ENCODE assay signal across 1 cellular context in genomic region chr2:137964859-137965459, GRCh38.
TF ChIP-seq lines count a peak whose summit lies in the region.

No MANE protein-coding gene starts in this region.

TF ChIP-seq in K562, 482 proteins besides CTCF, POLR2A, EP300 and RAD21 (continued from another document and continues in another):
- no peak for TF ChIP-seq HMG20B (CRISPR knock-in tag; IDR thresholded peaks at IDR 0.05)
- TF ChIP-seq SPI1 (IDR thresholded peaks at IDR 0.05; ENCODE audit: borderline replicate concordance, low read depth, low read length): no peak
- no peak for TF ChIP-seq ZC3H8 (IDR thresholded peaks at IDR 0.05)
- no peak for TF ChIP-seq NELFE (IDR thresholded peaks at IDR 0.05; ENCODE audit: insufficient read depth, insufficient read length)
- no peak for TF ChIP-seq ZNF76 (CRISPR knock-in tag; IDR thresholded peaks at IDR 0.05; ENCODE audit: borderline replicate concordance)
- TF ChIP-seq ARID1B (IDR thresholded peaks at IDR 0.05): peak; percentile 14
- no peak for TF ChIP-seq FOXP4 (CRISPR knock-in tag; IDR thresholded peaks at IDR 0.05; ENCODE audit: borderline replicate concordance)
- no peak for TF ChIP-seq MEF2A (IDR thresholded peaks at IDR 0.05; ENCODE audit: control insufficient read depth, low read depth, low read length)
- TF ChIP-seq ADNP (tag; IDR thresholded peaks at IDR 0.05): 0 out of 2 replicates have a peak, but pooled peaks have one; percentile 18
- TF ChIP-seq ZNF384 (IDR thresholded peaks at IDR 0.05; ENCODE audit: low read depth, low read length): no peak
- TF ChIP-seq ARHGAP35 (IDR thresholded peaks at IDR 0.05; ENCODE audit: partially characterized antibody): no peak
- no peak for TF ChIP-seq TOE1 (IDR thresholded peaks at IDR 0.05; ENCODE audit: borderline replicate concordance)
- TF ChIP-seq TOE1 (CRISPR knock-in tag; IDR thresholded peaks at IDR 0.05; ENCODE audit: borderline replicate concordance, low read depth): no peak
- no peak for TF ChIP-seq TRIM24 (IDR thresholded peaks at IDR 0.05)
- no peak for TF ChIP-seq ZNF347 (CRISPR knock-in tag; IDR thresholded peaks at IDR 0.05; ENCODE audit: low read depth)
- TF ChIP-seq ZFP30 (CRISPR knock-in tag; IDR thresholded peaks at IDR 0.05; ENCODE audit: borderline replicate concordance): no peak
- TF ChIP-seq TCF15 (CRISPR knock-in tag; IDR thresholded peaks at IDR 0.05): no peak
- TF ChIP-seq MCM2 (IDR thresholded peaks at IDR 0.05; ENCODE audit: low read depth): no peak
- no peak for TF ChIP-seq BHLHE40 (IDR thresholded peaks at IDR 0.05; ENCODE audit: low read length)
- TF ChIP-seq HES1 (IDR thresholded peaks at IDR 0.05; ENCODE audit: low read depth): no peak
- TF ChIP-seq GATA2 (CRISPR knock-in tag; IDR thresholded peaks at IDR 0.05): no peak
- 0 out of 2 replicates have a peak, but pooled peaks have one; percentile 4 for TF ChIP-seq CBFA2T2 (conservative IDR thresholded peaks at IDR 0.05)
- peak; percentile 5 for TF ChIP-seq CCNT2 (IDR thresholded peaks at IDR 0.05; ENCODE audit: borderline replicate concordance, extremely low read depth, insufficient read length, low read depth, low read length)
- TF ChIP-seq ZNF282 (CRISPR knock-in tag; IDR thresholded peaks at IDR 0.05): no peak
- TF ChIP-seq CBX5 (IDR thresholded peaks at IDR 0.05; ENCODE audit: borderline replicate concordance, low read depth): no peak
- peak; percentile 1; the same call in 1 of the 2 replicates for TF ChIP-seq VEZF1 (CRISPR knock-in tag; IDR thresholded peaks at IDR 0.05)
- no peak for TF ChIP-seq SIX5 (IDR thresholded peaks at IDR 0.05; ENCODE audit: borderline replicate concordance in 1 of 2, insufficient read depth in 1 of 2, low read depth in 1 of 2, low read length in 2 of 2)
- no peak for TF ChIP-seq ZBTB40 (IDR thresholded peaks at IDR 0.05)
- TF ChIP-seq ZBTB40 (CRISPR knock-in tag; IDR thresholded peaks at IDR 0.05): no peak
- TF ChIP-seq MNT (conservative IDR thresholded peaks at IDR 0.05): no peak
- TF ChIP-seq ZNF24 (IDR thresholded peaks at IDR 0.05): no peak
- TF ChIP-seq FOSL1 (tag; conservative IDR thresholded peaks at IDR 0.05): no peak; the same call in 1 of the 2 replicates
- TF ChIP-seq YY1 (IDR thresholded peaks at IDR 0.05; ENCODE audit: borderline replicate concordance in 1 of 3, control insufficient read depth in 1 of 3, extremely low read depth in 1 of 3, insufficient read depth in 3 of 3, insufficient read length in 1 of 3, insufficient replicate concordance in 2 of 3, low read depth in 1 of 3, low read length in 2 of 3): no peak
- TF ChIP-seq CBFA2T3 (IDR thresholded peaks at IDR 0.05): peak; percentile 13; the same call in 1 of the 2 replicates
- TF ChIP-seq ZNF239 (CRISPR knock-in tag; IDR thresholded peaks at IDR 0.05): no peak
- no peak for TF ChIP-seq SUPT5H (IDR thresholded peaks at IDR 0.05)
- no peak for TF ChIP-seq KLF13 (tag; IDR thresholded peaks at IDR 0.05; ENCODE audit: borderline replicate concordance, low read depth)
- no peak for TF ChIP-seq MIER1 (IDR thresholded peaks at IDR 0.05; ENCODE audit: low read depth)
- no peak for TF ChIP-seq BCLAF1 (IDR thresholded peaks at IDR 0.05; ENCODE audit: borderline replicate concordance in 1 of 2, control insufficient read depth in 1 of 2, low read depth in 2 of 2, low read length in 1 of 2)
- TF ChIP-seq ZNF511 (CRISPR knock-in tag; IDR thresholded peaks at IDR 0.05): no peak
- TF ChIP-seq ZNF133 (CRISPR knock-in tag; IDR thresholded peaks at IDR 0.05): no peak
- no peak for TF ChIP-seq RBM15 (IDR thresholded peaks at IDR 0.05; ENCODE audit: insufficient read depth, low read length)
- TF ChIP-seq E2F3 (CRISPR knock-in tag; IDR thresholded peaks at IDR 0.05): no peak
- no peak for TF ChIP-seq MAFK (IDR thresholded peaks at IDR 0.05; ENCODE audit: low read length)
- no peak for TF ChIP-seq ZNF699 (CRISPR knock-in tag; IDR thresholded peaks at IDR 0.05; ENCODE audit: insufficient replicate concordance)
- TF ChIP-seq KLF10 (CRISPR knock-in tag; IDR thresholded peaks at IDR 0.05): no peak
- peak; percentile 4 for TF ChIP-seq TAF1 (IDR thresholded peaks at IDR 0.05; ENCODE audit: control insufficient read depth, extremely low read depth, insufficient read depth, low read length, severe bottlenecking)
